13 cellular contexts compared by ENCODE assay signal in the genomic region with DNA sequence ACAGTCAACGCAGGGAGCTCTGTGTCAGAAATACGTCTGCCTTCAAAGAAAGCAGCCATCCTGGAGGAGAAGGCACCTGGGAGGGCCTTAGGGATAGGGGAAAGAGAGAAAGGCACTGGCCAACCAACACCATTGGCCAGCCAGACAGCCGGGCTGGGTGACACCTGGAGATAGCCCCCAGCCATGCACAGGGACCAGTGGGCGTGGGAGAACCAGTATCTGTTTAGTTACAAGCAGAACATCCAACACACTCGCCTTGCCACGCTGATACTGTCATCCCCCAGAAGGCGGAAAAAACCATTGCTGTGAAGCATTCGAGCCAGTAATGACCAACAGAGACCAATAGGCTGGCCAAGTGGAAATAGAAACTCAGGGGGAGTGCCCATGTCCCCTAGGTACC. TPM values are rescaled to one million over a fixed set of nuclear protein-coding genes. Genes with fewer than 3 reads are reported as not detected.
DNase-seq lines count a peak whose midpoint lies in the region; ATAC-seq, FAIRE-seq and TF ChIP-seq lines count a peak whose summit lies in the region.
"Had no signal": no experiment of that assay in that cellular context is flagged by ENCODE, and none has a peak within 500 bp of the region (broad histone marks: within the 10 kb centered on the region; RNA-seq: fewer than 3 reads in every experiment).

No MANE protein-coding gene starts in this region.

- peaks cover 37% of the 10 kb centered on the region for H3K4me1 Mint-ChIP-seq in CD4-positive, alpha-beta T cell (ENCODE audit: low read depth)
- peaks cover 9 to 19% (median 16%) of the 10 kb centered on the region in 3 donors for H3K4me1 Mint-ChIP-seq in naive B cell

- TF ChIP-seq RAD21 in IMR-90 (IDR thresholded peaks at IDR 0.05; ENCODE audit: low read length): no peak

- peaks cover 24% of the 10 kb centered on the region for H3K36me3 Mint-ChIP-seq in CD4-positive, alpha-beta T cell (ENCODE audit: low read depth)
- peaks cover 7 to 15% of the 10 kb centered on the region in 2 donors for H3K36me3 Mint-ChIP-seq in naive B cell

- H2BK20ac ChIP-seq in IMR-90 (ENCODE audit: low read depth, low read length): peak overlapping the region; percentile 67

- peak overlapping the region; percentile 35 for H3K4ac ChIP-seq in IMR-90 (ENCODE audit: low read depth, low read length)

- FAIRE-seq in bronchial epithelial cell (lab: Jason Lieb, UNC): no peak
- FAIRE-seq: D721Med had no signal

- no peaks in the 10 kb centered on the region for H3K9me3 ChIP-seq in CD4-positive, alpha-beta T cell (ENCODE audit: control insufficient read depth, low read length)
- no peaks in the 10 kb centered on the region for H3K9me3 ChIP-seq in IMR-90 (ENCODE audit: control insufficient read depth, insufficient read depth, low read length)
- H3K9me3 ChIP-seq: ascending aorta, suprapubic skin had no signal

- no peaks in the 10 kb centered on the region for H3K27me3 ChIP-seq in CD4-positive, alpha-beta T cell (ENCODE audit: control insufficient read depth, insufficient read depth, low read length)
- no peaks in the 10 kb centered on the region for H3K27me3 ChIP-seq in IMR-90 (ENCODE audit: control insufficient read depth, insufficient read depth, low read length)
- no peaks in the 10 kb centered on the region for H3K27me3 ChIP-seq in bronchial epithelial cell (ENCODE audit: control insufficient read depth, insufficient read depth, low read length)
- H3K27me3 ChIP-seq: ascending aorta had no signal

- H2AK9ac ChIP-seq in IMR-90 (replicated peaks; ENCODE audit: low read depth, low read length, poor library complexity): peak overlapping the region; percentile 75

- 87% methylated on average over 4 of the region's 8 CpGs; no CpG with 5 or more reads in 1 of the 2 experiments for WGBS in IMR-90 (ENCODE audit: extremely low coverage in 2 of 2, insufficient read length in 1 of 2), 2 experiments

- H2BK5ac ChIP-seq in IMR-90 (ENCODE audit: low read depth, low read length, poor library complexity, severe bottlenecking): peak overlapping the region; percentile 5

- H3K4me2 ChIP-seq in IMR-90 (ENCODE audit: low read depth, low read length): no peak overlapping the region

- H3K23ac ChIP-seq in IMR-90 (ENCODE audit: low read depth, low read length): 0 out of 2 replicates have a peak overlapping the region, but pooled peaks have one; percentile 34

- no peaks in the 10 kb centered on the region for H3K79me1 ChIP-seq in IMR-90 (ENCODE audit: low read depth in 1 of 2, low read length in 2 of 2)

- H4K5ac ChIP-seq in IMR-90 (ENCODE audit: low read depth, low read length): no peak overlapping the region

- no peak for TF ChIP-seq POLR2A in IMR-90 (IDR thresholded peaks at IDR 0.05; ENCODE audit: low read depth, low read length)

- no peaks in the 10 kb centered on the region for H3K9me3 Mint-ChIP-seq in CD4-positive, alpha-beta T cell
- H3K9me3 Mint-ChIP-seq in naive B cell: no peaks in the 10 kb centered on the region

- BruUV-seq in IMR-90 (replicated peaks; lab: Mats Ljungman, UMichigan): no TSS peak

- H3K27me3 Mint-ChIP-seq in CD4-positive, alpha-beta T cell: no peaks in the 10 kb centered on the region
- peaks cover 0 to 8% (median 5%) of the 10 kb centered on the region in 3 donors for H3K27me3 Mint-ChIP-seq in naive B cell

- peaks cover 20% of the 10 kb centered on the region for H3K9me1 ChIP-seq in IMR-90 (ENCODE audit: insufficient read depth, low read length)

- H2AK5ac ChIP-seq in IMR-90 (ENCODE audit: low read depth, low read length): peak overlapping the region; percentile 93

- H3K18ac ChIP-seq in IMR-90 (ENCODE audit: low read depth, low read length): no peak overlapping the region

- no peak overlapping the region for H3K9ac ChIP-seq in IMR-90 (ENCODE audit: low read depth, low read length)

- dilution Hi-C loops in IMR-90 (cut with HindIII; ENCODE audit: low sequenced_read_pairs, unreplicated experiment): no loop called here

- H4K8ac ChIP-seq in IMR-90 (ENCODE audit: low read depth in 2 of 2, low read length in 2 of 2): peak overlapping the region in 1 of 2 experiments; percentile 26; a peak in 2 of 4 replicates

- peak overlapping the region; percentile 64 for H3K14ac ChIP-seq in IMR-90 (replicated peaks; ENCODE audit: low read depth, low read length)

- DNase-seq in CD4-positive, alpha-beta T cell: no peak
- no peak for DNase-seq in IMR-90
- peak; percentile 34 for DNase-seq in bronchial epithelial cell (ENCODE audit: low read depth)
- DNase-seq in naive B cell: no peak
- DNase-seq: NCI-H2081 treated with DMSO at 0.1 percent for 48 hours had no signal

- POLR2A ChIA-PET in CD4-positive, alpha-beta T cell (lab: Charles Lee): interaction anchor here (0.6 to 3.9 kb wide), 7 partner anchors 12 to 245 kb away, joined by 3 to 21 read pairs (median 3); partner anchors contain the start of genes C2orf42 and MXD1
- POLR2A ChIA-PET in IMR-90 (lab: Charles Lee; ENCODE audit: unreplicated experiment): no interaction called here

- peak overlapping the region; percentile 64 for H2AFZ ChIP-seq in IMR-90 (replicated peaks; ENCODE audit: low read length, poor library complexity)

- H3K4me3 ChIP-seq in IMR-90 (ENCODE audit: insufficient read depth, low read depth, low read length) (no peak overlapping the region), bronchial epithelial cell (ENCODE audit: low read depth, low read length) (no peak overlapping the region)
- H3K4me3 ChIP-seq: ascending aorta, lung, suprapubic skin had no signal

- intact Hi-C loops in CD4-positive, alpha-beta T cell (cut with DNase I, micrococcal nuclease): loop anchor here (2.0 to 10.0 kb wide), 2 partner anchors 31 to 119 kb away; partner anchors contain the start of gene MXD1 (in 1 of the 2)
- intact Hi-C loops in IMR-90 (cut with micrococcal nuclease): no loop called here

- peak overlapping the region; percentile 54 for H3K27ac Mint-ChIP-seq in CD4-positive, alpha-beta T cell
- peak overlapping the region in 4 of 6 donors; percentile 47 to 78 (median 62) for H3K27ac Mint-ChIP-seq in naive B cell

- H3K4me3 Mint-ChIP-seq in CD4-positive, alpha-beta T cell: no peak overlapping the region
- no peak overlapping the region for H3K4me3 Mint-ChIP-seq in naive B cell

- H2BK15ac ChIP-seq in IMR-90 (ENCODE audit: low read depth, low read length): peak overlapping the region; percentile 70; the same call in 2 of the 3 replicates

- in situ Hi-C loops in IMR-90 (cut with MboI; ENCODE audit: low sequenced_read_pairs): no loop called here

- TF ChIP-seq CTCF in CD4-positive, alpha-beta T cell (IDR thresholded peaks at IDR 0.05): no peak
- TF ChIP-seq CTCF in IMR-90 (conservative IDR thresholded peaks at IDR 0.05; ENCODE audit: low read depth, low read length) (no peak), bronchial epithelial cell (IDR thresholded peaks at IDR 0.05; ENCODE audit: insufficient read depth, low read length, severe bottlenecking) (no peak)

- H4K91ac ChIP-seq in IMR-90 (ENCODE audit: insufficient read depth, low read depth, low read length): peak overlapping the region; percentile 66

- peak overlapping the region; percentile 71 for H2BK120ac ChIP-seq in IMR-90 (ENCODE audit: low read depth, low read length)

- H3K36me3 ChIP-seq in IMR-90 (ENCODE audit: control insufficient read depth, insufficient read depth, low read length): peaks cover 7% of the 10 kb centered on the region
- H3K36me3 ChIP-seq in bronchial epithelial cell (ENCODE audit: control insufficient read depth, insufficient read depth, low read length): peaks cover 2% of the 10 kb centered on the region

- no peak for ATAC-seq in CD4-positive, alpha-beta T cell (ENCODE audit: poor library complexity)
- no peak for ATAC-seq in IMR-90 (ENCODE audit: low read depth)
- no peak for ATAC-seq in naive B cell (ENCODE audit: low read depth in 2 of 2)
- no peak for ATAC-seq in GM18858 (IDR thresholded peaks at IDR 0.05; ENCODE audit: unreplicated experiment)
- no peak for ATAC-seq in GM18909 (IDR thresholded peaks at IDR 0.05; ENCODE audit: poor library complexity, unreplicated experiment)
- ATAC-seq in GM19035 (IDR thresholded peaks at IDR 0.05; ENCODE audit: unreplicated experiment): no peak
- no peak for ATAC-seq in GM21825 (IDR thresholded peaks at IDR 0.05; ENCODE audit: unreplicated experiment)

- no peak overlapping the region for H3K56ac ChIP-seq in IMR-90 (ENCODE audit: extremely low read depth, insufficient read depth, low read length)

- no peaks in the 10 kb centered on the region for H4K20me1 ChIP-seq in IMR-90 (ENCODE audit: insufficient read depth, low read length)

- peaks cover 8% of the 10 kb centered on the region for H3K4me1 ChIP-seq in IMR-90 (ENCODE audit: control insufficient read depth, insufficient read depth, low read length)
- H3K4me1 ChIP-seq: ascending aorta had no signal

- H3K27ac ChIP-seq in CD4-positive, alpha-beta T cell (ENCODE audit: low read depth, low read length): no peak overlapping the region
- no peak overlapping the region; the same call in 1 of the 2 replicates for H3K27ac ChIP-seq in IMR-90 (ENCODE audit: insufficient read depth, low read length)
- H3K27ac ChIP-seq: ascending aorta, suprapubic skin had no signal

- CTCF ChIA-PET in CD4-positive, alpha-beta T cell (lab: Charles Lee): interaction anchor here (1.1 to 2.3 kb wide), 2 partner anchors 8 to 197 kb away, joined by 3 to 5 read pairs; no protein-coding TSS in a partner anchor
- CTCF ChIA-PET in IMR-90 (lab: Yijun Ruan, JAX): interaction anchor here (1.0 kb wide), 1 partner anchor 221 kb away, joined by 3 read pairs; no protein-coding TSS in a partner anchor

RNA-seq across cellular contexts. Expression of gene ASPRV1, which starts 15.5 kb away (rescaled TPM):
- total RNA-seq in CD4-positive, alpha-beta T cell: under 1 TPM; 0.81 to 0.96 TPM
- total RNA-seq in IMR-90 (2012; rRNA removed) (0.18 and 0.28 TPM in 2 replicates), bronchial epithelial cell (0.26 and 0.38 TPM in 2 replicates)
- polyA plus RNA-seq in IMR-90 (2012; rRNA removed) (0.09 and 0.14 TPM in 2 replicates), naive B cell (ENCODE audit: low read depth in 6 of 6) (under 1 TPM in 5 of 6 donors, not detected in 1; 0.12 to 0.44 (median 0.32) TPM)
- polyA plus RNA-seq in IMR-90 (2012; cell fraction: cytosol; rRNA removed): 0.08 and 0.10 TPM in 2 replicates
- 0.36 and 0.39 TPM in 2 replicates for polyA plus RNA-seq in IMR-90 (2012; cell fraction: nucleus; rRNA removed; ENCODE audit: low replicate concordance)

RNA-seq across cellular contexts. Expression of gene MXD1, which starts 31.0 kb away (rescaled TPM):
- 10 to 100 TPM; 43.5 to 45.3 TPM for total RNA-seq in CD4-positive, alpha-beta T cell
- 2.0 and 3.1 TPM in 2 replicates for total RNA-seq in IMR-90 (2012; rRNA removed)
- polyA plus RNA-seq in IMR-90 (2012; rRNA removed): 3.7 TPM in 2 replicates
- 1.5 and 1.6 TPM in 2 replicates for polyA plus RNA-seq in IMR-90 (2012; cell fraction: cytosol; rRNA removed)
- polyA plus RNA-seq in IMR-90 (2012; cell fraction: nucleus; rRNA removed; ENCODE audit: low replicate concordance): 3.8 and 11.5 TPM in 2 replicates
- 30.5 and 45.4 TPM in 2 replicates for total RNA-seq in bronchial epithelial cell
- 10 to 100 TPM in 5 of 6 donors, 1 to 10 TPM in 1; 9.7 to 21.5 (median 13.2) TPM for polyA plus RNA-seq in naive B cell (ENCODE audit: low read depth in 6 of 6)

RNA-seq across cellular contexts. Expression of gene SNRNP27, which starts 52.1 kb away (rescaled TPM):
- 10 to 100 TPM; 50.9 to 54.8 TPM for total RNA-seq in CD4-positive, alpha-beta T cell
- 8.8 and 36.1 TPM in 2 replicates for total RNA-seq in IMR-90 (2012; rRNA removed)
- 41.5 and 48.3 TPM in 2 replicates for polyA plus RNA-seq in IMR-90 (2012; rRNA removed)
- polyA plus RNA-seq in IMR-90 (2012; cell fraction: cytosol; rRNA removed): 7.2 and 8.6 TPM in 2 replicates
- polyA plus RNA-seq in IMR-90 (2012; cell fraction: nucleus; rRNA removed; ENCODE audit: low replicate concordance): 3.1 and 16.7 TPM in 2 replicates
- 22.9 and 30.5 TPM in 2 replicates for total RNA-seq in bronchial epithelial cell
- polyA plus RNA-seq in naive B cell (ENCODE audit: low read depth in 6 of 6): 100 to 1,000 TPM in 1 of 6 donors, 10 to 100 TPM in 5; 75.4 to 103 (median 90.1) TPM
